Comparison of ENCODE assay signal across 9 cellular contexts in genomic region chr19:27881213-27881612, GRCh38.
"Had no signal": no experiment of that assay in that cellular context is flagged by ENCODE, and none has a peak within 500 bp of the region (broad histone marks: within the 10 kb centered on the region; RNA-seq: fewer than 3 reads in every experiment).

No MANE protein-coding gene starts in this region.

- FAIRE-seq: H1, H54, K562 had no signal

- DNase-seq: H9, HCEC 1CT, HFFc6, IMR-90 had no signal

- H3K4me1 Mint-ChIP-seq: GM23338, H9 had no signal

- ATAC-seq: GM23338, K562 had no signal

- H3K4me3 Mint-ChIP-seq: GM23338, H9, HFFc6 had no signal

- H3K27ac Mint-ChIP-seq: GM23338, H9, HFFc6 had no signal

- H3K4me2 ChIP-seq: GM23338 had no signal

- H3K27ac ChIP-seq: HL-60 had no signal

- H3K4me3 ChIP-seq: GM23338, K562 had no signal
